Comparison of ENCODE assay signal across 26 cellular contexts in genomic region chr4:41619161-41619560, GRCh38.
DNase-seq lines count a peak whose midpoint lies in the region; ATAC-seq and TF ChIP-seq lines count a peak whose summit lies in the region.
"Had no signal": no experiment of that assay in that cellular context is flagged by ENCODE, and none has a peak within 500 bp of the region (broad histone marks: within the 10 kb centered on the region; RNA-seq: fewer than 3 reads in every experiment).

No MANE protein-coding gene starts in this region.

- ATAC-seq in GM19324 (IDR thresholded peaks at IDR 0.05; ENCODE audit: low FRiP score, unreplicated experiment) = no peak
- ATAC-seq in HG03457 (IDR thresholded peaks at IDR 0.05; ENCODE audit: unreplicated experiment) = no peak
- ATAC-seq: Right ventricle myocardium inferior, SK-N-SH treated with all-trans-retinoic acid at 6 μM for 48 hours had no signal

- no peaks in the 10 kb centered on the region for H3K9me3 Mint-ChIP-seq in endodermal cell

- no peak overlapping the region for H4K5ac ChIP-seq in mesendoderm (ENCODE audit: low read length)

- H3K4me2 ChIP-seq in BLaER1 = peak overlapping the region; percentile 55
- H3K4me2 ChIP-seq in mesendoderm (ENCODE audit: low read length) = no peak overlapping the region
- H3K4me2 ChIP-seq: PC-9 had no signal

- H3K4me1 ChIP-seq in BLaER1 = peaks cover 37% of the 10 kb centered on the region
- H3K4me1 ChIP-seq in endodermal cell (ENCODE audit: control insufficient read depth, insufficient read depth, low read length) = no peaks in the 10 kb centered on the region
- no peaks in the 10 kb centered on the region for H3K4me1 ChIP-seq in mesendoderm (ENCODE audit: control insufficient read depth, low read depth, low read length)

- H3K23ac ChIP-seq in mesendoderm (ENCODE audit: low read length) = no peak overlapping the region

- H3K36me3 ChIP-seq in BLaER1 = no peaks in the 10 kb centered on the region
- no peaks in the 10 kb centered on the region for H3K36me3 ChIP-seq in H7 (replicated peaks; ENCODE audit: control insufficient read depth, insufficient read depth, low read length)
- no peaks in the 10 kb centered on the region for H3K36me3 ChIP-seq in endodermal cell (ENCODE audit: control insufficient read depth, insufficient read depth, low read length)
- no peaks in the 10 kb centered on the region for H3K36me3 ChIP-seq in mesendoderm (ENCODE audit: control insufficient read depth, insufficient read depth, low read length)

- H3K27me3 ChIP-seq in BLaER1 (no peaks in the 10 kb centered on the region), H7 (ENCODE audit: control insufficient read depth, insufficient read depth, low read length) (no peaks in the 10 kb centered on the region; the same call in 1 of the 2 replicates), endodermal cell (ENCODE audit: control insufficient read depth, insufficient read depth, low read length, poor library complexity, severe bottlenecking) (peaks cover under 1% of the 10 kb centered on the region), mesendoderm (ENCODE audit: insufficient read depth, low read length, poor library complexity) (no peaks in the 10 kb centered on the region)
- H3K27me3 ChIP-seq: SJCRH30 had no signal

- H3K36me3 Mint-ChIP-seq in endodermal cell (ENCODE audit: low read depth) = no peaks in the 10 kb centered on the region
- H3K36me3 Mint-ChIP-seq: CD4-positive, alpha-beta memory T cell had no signal

- peak; percentile 66 for TF ChIP-seq CTCF in endodermal cell (conservative IDR thresholded peaks at IDR 0.05)

- H3K27ac Mint-ChIP-seq in endodermal cell = no peak overlapping the region
- H3K27ac Mint-ChIP-seq: CD4-positive, alpha-beta memory T cell had no signal

- no peak overlapping the region for H3K56ac ChIP-seq in mesendoderm (ENCODE audit: low read length)

- H2BK15ac ChIP-seq in mesendoderm (replicated peaks; ENCODE audit: low read depth) = no peak overlapping the region

- DNase-seq in H7 = peak; percentile 53
- peak; percentile 81 for DNase-seq in endodermal cell
- DNase-seq in mesendoderm = peak; percentile 64
- no peak for DNase-seq in activated naive CD4-positive, alpha-beta T cell (lab: John Stamatoyannopoulos, UW)
- no peak for DNase-seq in AML-193 (lab: John Stamatoyannopoulos, UW)
- DNase-seq: 8988T; ACHN; CD4-positive, alpha-beta memory T cell; COR-L47; DMS53; KBM-7; MV-4-11; NCI-H1105 treated with DMSO at 0.1 percent for 48 hours; NCI-H146; NCI-H2029; NCI-H446; NCI-H524 treated with DMSO at 0.1 percent for 48 hours; NCI-H82; NK-92 treated with Interleukin-12 subunit alpha and Interleukin-12 subunit beta, amount 100 ng/mL, for 24 hours; PC-9; SJCRH30 had no signal

- no peak overlapping the region for H2BK120ac ChIP-seq in mesendoderm (ENCODE audit: low read depth, low read length)

- H3K4me3 ChIP-seq in BLaER1 = no peak overlapping the region
- no peak overlapping the region for H3K4me3 ChIP-seq in H7 (ENCODE audit: insufficient read depth, low read depth, low read length)
- no peak overlapping the region for H3K4me3 ChIP-seq in endodermal cell (ENCODE audit: low read length)
- no peak overlapping the region for H3K4me3 ChIP-seq in mesendoderm (ENCODE audit: low read length)
- H3K4me3 ChIP-seq: PC-9, SJCRH30 had no signal

- H3K9ac ChIP-seq in BLaER1 (no peak overlapping the region), endodermal cell (ENCODE audit: extremely low read depth, low read length, poor library complexity, severe bottlenecking) (no peak overlapping the region), mesendoderm (ENCODE audit: low read length) (no peak overlapping the region)

- H3K9me3 ChIP-seq in BLaER1 (no peaks in the 10 kb centered on the region), endodermal cell (ENCODE audit: control insufficient read depth, low read length) (no peaks in the 10 kb centered on the region)
- H3K9me3 ChIP-seq: SJCRH30 had no signal

- peaks cover 22% of the 10 kb centered on the region for H3K4me1 Mint-ChIP-seq in endodermal cell
- H3K4me1 Mint-ChIP-seq: CD4-positive, alpha-beta memory T cell had no signal

- no peaks in the 10 kb centered on the region for H3K79me2 ChIP-seq in mesendoderm (ENCODE audit: control insufficient read depth, insufficient read depth, low read length)

- H3K27ac ChIP-seq in BLaER1 = no peak overlapping the region; the same call in 1 of the 2 replicates
- H3K27ac ChIP-seq in endodermal cell (ENCODE audit: low read depth, low read length) = no peak overlapping the region
- H3K27ac ChIP-seq in mesendoderm (ENCODE audit: low read depth, low read length) = no peak overlapping the region
- H3K27ac ChIP-seq: PC-9, SJCRH30 had no signal

- H3K18ac ChIP-seq in mesendoderm (ENCODE audit: low read length) = no peak overlapping the region

- H3K79me1 ChIP-seq in mesendoderm (ENCODE audit: low read length) = no peaks in the 10 kb centered on the region

- no peak overlapping the region for H3K4me3 Mint-ChIP-seq in endodermal cell
- H3K4me3 Mint-ChIP-seq: CD4-positive, alpha-beta memory T cell had no signal

- H2AK5ac ChIP-seq in mesendoderm (ENCODE audit: low read length) = no peak overlapping the region

- H4K8ac ChIP-seq in mesendoderm (ENCODE audit: low read depth, low read length) = peak overlapping the region; percentile 81

- H2BK5ac ChIP-seq in mesendoderm (ENCODE audit: low read length) = no peak overlapping the region

- 71 to 79% methylated on average over 13 to 16 of the region's 16 CpGs for WGBS in endodermal cell (ENCODE audit: insufficient coverage in 1 of 2, insufficient read length in 1 of 2), 2 experiments
- WGBS in mesendoderm (ENCODE audit: extremely low coverage, insufficient coverage, low lambda C conversion rate) = no CpG with 5 or more reads among the region's 16 CpGs

- no peak overlapping the region for H3K4ac ChIP-seq in mesendoderm (ENCODE audit: low read depth, low read length)

- H3K27me3 Mint-ChIP-seq in endodermal cell (ENCODE audit: insufficient read depth) = peaks cover 43% of the 10 kb centered on the region

- no peaks in the 10 kb centered on the region for H4K20me1 ChIP-seq in BLaER1

Comparison
In these comparisons a context has a peak if more than half of its experiments do, and no peak if none do; other contexts are left out.
1. DNase-seq: peak in H7 (single experiment), endodermal cell (single experiment) and mesendoderm (single experiment); none in activated naive CD4-positive, alpha-beta T cell (0 of 4) and AML-193 (0 of 2).